ENCODE assay signal across 18 cellular contexts in the genomic region with DNA sequence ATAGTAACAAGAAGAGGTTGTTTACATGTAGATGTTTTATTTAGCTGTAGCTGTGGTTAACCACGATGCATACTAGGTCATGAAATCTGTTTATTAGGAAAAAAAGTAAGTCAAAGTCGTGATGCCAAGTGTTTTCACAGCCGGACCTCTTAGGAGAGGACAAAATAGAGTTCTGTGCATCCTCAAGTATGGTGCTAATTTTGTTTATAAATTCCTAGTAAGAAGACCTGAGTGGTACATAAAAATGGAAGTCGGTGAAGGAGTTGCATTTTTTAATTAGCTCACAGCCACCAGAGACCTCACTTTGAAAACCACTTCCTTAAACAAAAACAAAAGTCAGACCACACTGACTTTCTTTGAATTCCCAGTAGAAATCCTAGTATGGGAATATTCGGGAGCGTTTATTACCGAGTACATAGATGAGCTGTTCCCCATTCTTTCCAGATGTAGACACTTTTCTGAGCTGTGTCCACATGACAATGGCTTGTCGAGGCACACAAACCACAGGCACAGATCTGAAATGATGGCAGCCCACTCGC.
DNase-seq lines count a peak whose midpoint lies in the region; ATAC-seq and TF ChIP-seq lines count a peak whose summit lies in the region.
"Had no signal": no experiment of that assay in that cellular context is flagged by ENCODE, and none has a peak within 500 bp of the region (broad histone marks: within the 10 kb centered on the region; RNA-seq: fewer than 3 reads in every experiment).

No MANE protein-coding gene starts in this region.

- H3K4me1 Mint-ChIP-seq in IgD-negative memory B cell, result peaks cover 39 to 59% (median 47%) of the 10 kb centered on the region in 3 donors
- H3K4me1 Mint-ChIP-seq: activated CD4-positive, alpha-beta T cell treated with anti-CD3 and anti-CD28 coated beads for 36 hours; GM23338 had no signal

- no peak for TF ChIP-seq CTCF in DOHH2 (IDR thresholded peaks at IDR 0.05; ENCODE audit: low read depth, low read length, poor library complexity, severe bottlenecking)
- no peak for TF ChIP-seq CTCF in Panc1 (IDR thresholded peaks at IDR 0.05)

- H3K9me3 ChIP-seq in DOHH2 (ENCODE audit: control insufficient read depth, insufficient read depth, low read length) (no peaks in the 10 kb centered on the region), Panc1 (ENCODE audit: control insufficient read depth, insufficient read depth, low read depth, low read length) (no peaks in the 10 kb centered on the region; the same call in 1 of the 2 replicates), mesenchymal stem cell (ENCODE audit: control insufficient read depth, low read length) (no peaks in the 10 kb centered on the region)
- H3K9me3 ChIP-seq: breast epithelium, testis had no signal

- POLR2A ChIA-PET in Panc1 (lab: Charles Lee), result no interaction called here

- peak overlapping the region; percentile 21 for H3K4me2 ChIP-seq in DOHH2 (ENCODE audit: low read length)
- no peak overlapping the region for H3K4me2 ChIP-seq in mesenchymal stem cell (ENCODE audit: low read length, poor library complexity, severe bottlenecking)
- H3K4me2 ChIP-seq: GM23338, neural progenitor cell had no signal

- H3K4me1 ChIP-seq in DOHH2 (ENCODE audit: control insufficient read depth, low read length) (peaks cover 46% of the 10 kb centered on the region), Panc1 (ENCODE audit: control insufficient read depth, insufficient read depth, low read length) (peaks cover 12% of the 10 kb centered on the region), mesenchymal stem cell (ENCODE audit: control insufficient read depth, insufficient read depth, low read depth, low read length) (no peaks in the 10 kb centered on the region)
- H3K4me1 ChIP-seq: breast epithelium, neural progenitor cell had no signal

- H4K91ac ChIP-seq in mesenchymal stem cell (ENCODE audit: low read length), result no peak overlapping the region

- peak overlapping the region in 1 of 2 experiments; percentile 37 for H3K18ac ChIP-seq in mesenchymal stem cell (ENCODE audit: low read depth in 1 of 2, low read length in 2 of 2)

- H3K36me3 ChIP-seq in DOHH2 (ENCODE audit: control insufficient read depth, low read length) (peaks cover 3% of the 10 kb centered on the region; the same call in 1 of the 2 replicates), Panc1 (ENCODE audit: control insufficient read depth, insufficient read depth, low read length) (no peaks in the 10 kb centered on the region), mesenchymal stem cell (ENCODE audit: control insufficient read depth in 1 of 2, insufficient read depth in 2 of 2, low read depth in 1 of 2, low read length in 2 of 2) (no peaks in the 10 kb centered on the region)
- H3K36me3 ChIP-seq: breast epithelium, neural progenitor cell had no signal

- peaks cover 4% of the 10 kb centered on the region; the same call in 1 of the 2 replicates for H3F3A ChIP-seq in DOHH2 (ENCODE audit: control insufficient read depth, insufficient read depth)

- no peaks in the 10 kb centered on the region for H3K9me3 Mint-ChIP-seq in IgD-negative memory B cell
- H3K9me3 Mint-ChIP-seq: activated naive CD8-positive, alpha-beta T cell treated with anti-CD3 and anti-CD28 coated beads, Interleukin-2, amount 50 U/mL, for 24 hours; dendritic cell treated with granulocyte-macrophage colony-stimulating factor and Interleukin-4, amounts not matched to agents 40 ng/mL and 50 ng/mL, for 4 days; GM23338 had no signal

- H2BK120ac ChIP-seq in mesenchymal stem cell (ENCODE audit: low read depth, low read length), result no peak overlapping the region

- no peaks in the 10 kb centered on the region for H3K9me2 ChIP-seq in DOHH2 (replicated peaks; ENCODE audit: control insufficient read depth, low read length)

- H3K4me3 Mint-ChIP-seq in IgD-negative memory B cell, result peak overlapping the region in 2 of 4 donors; percentile 38 to 89
- H3K4me3 Mint-ChIP-seq: activated CD4-positive, alpha-beta T cell treated with anti-CD3 and anti-CD28 coated beads for 36 hours; activated naive CD8-positive, alpha-beta T cell treated with anti-CD3 and anti-CD28 coated beads, Interleukin-2, amount 50 U/mL, for 24 hours; dendritic cell treated with granulocyte-macrophage colony-stimulating factor and Interleukin-4, amounts not matched to agents 40 ng/mL and 50 ng/mL, for 4 days; GM23338; neural progenitor cell had no signal

- H3K4me3 ChIP-seq in DOHH2 (ENCODE audit: low read length) (no peak overlapping the region; the same call in 1 of the 2 replicates), Panc1 (ENCODE audit: low read depth in 2 of 2, low read length in 2 of 2) (no peak overlapping the region), mesenchymal stem cell (ENCODE audit: insufficient read depth in 1 of 2, low read depth in 1 of 2, low read length in 2 of 2) (no peak overlapping the region)
- H3K4me3 ChIP-seq: GM23338, neural progenitor cell, testis had no signal

- H3K14ac ChIP-seq in mesenchymal stem cell (ENCODE audit: low read length in 2 of 2), result no peak overlapping the region

- CTCF ChIA-PET in Panc1 (lab: Charles Lee), result no interaction called here

- H3K9ac ChIP-seq in mesenchymal stem cell (ENCODE audit: low read length), result no peak overlapping the region
- H3K9ac ChIP-seq: neural progenitor cell had no signal

- H2AK5ac ChIP-seq in mesenchymal stem cell (ENCODE audit: low read length, severe bottlenecking), result no peak overlapping the region

- peak overlapping the region in 2 of 3 donors; percentile 13 to 21 for H3K27ac Mint-ChIP-seq in IgD-negative memory B cell
- H3K27ac Mint-ChIP-seq: activated CD4-positive, alpha-beta T cell treated with anti-CD3 and anti-CD28 coated beads for 36 hours; activated naive CD8-positive, alpha-beta T cell treated with anti-CD3 and anti-CD28 coated beads, Interleukin-2, amount 50 U/mL, for 24 hours; dendritic cell treated with granulocyte-macrophage colony-stimulating factor and Interleukin-4, amounts not matched to agents 40 ng/mL and 50 ng/mL, for 4 days; GM23338; neural progenitor cell had no signal

- no peak overlapping the region for H3K23ac ChIP-seq in mesenchymal stem cell (ENCODE audit: low read length in 2 of 2)

- WGBS in mesenchymal stem cell, result 17% methylated on average over 8 of the region's 9 CpGs

- H2BK15ac ChIP-seq in mesenchymal stem cell (ENCODE audit: low read depth, poor library complexity, severe bottlenecking), result no peak overlapping the region

- H3K27ac ChIP-seq in DOHH2 (ENCODE audit: low read depth, low read length) (no peak overlapping the region), Panc1 (ENCODE audit: low read length) (peak overlapping the region; percentile 57; the same call in 1 of the 2 replicates), mesenchymal stem cell (ENCODE audit: low read length, poor library complexity, severe bottlenecking) (no peak overlapping the region)
- H3K27ac ChIP-seq: breast epithelium, neural progenitor cell, testis had no signal

- H3K79me2 ChIP-seq in DOHH2 (ENCODE audit: control insufficient read depth, low read length), result no peaks in the 10 kb centered on the region

- H3K27me3 ChIP-seq in DOHH2 (ENCODE audit: control insufficient read depth, low read length) (no peaks in the 10 kb centered on the region), Panc1 (ENCODE audit: control insufficient read depth, insufficient read depth, low read length) (no peaks in the 10 kb centered on the region), mesenchymal stem cell (ENCODE audit: control insufficient read depth in 1 of 2, insufficient read depth in 1 of 2, low read length in 2 of 2) (no peaks in the 10 kb centered on the region)
- H3K27me3 ChIP-seq: breast epithelium, neural progenitor cell, testis had no signal

- no peak overlapping the region for H4K8ac ChIP-seq in mesenchymal stem cell (ENCODE audit: low read length)

- ATAC-seq in Panc1 (no peak), HG03175 (IDR thresholded peaks at IDR 0.05; ENCODE audit: unreplicated experiment) (no peak), HG02884 (IDR thresholded peaks at IDR 0.05; ENCODE audit: unreplicated experiment) (no peak)
- ATAC-seq: activated CD4-positive, alpha-beta T cell treated with anti-CD3 and anti-CD28 coated beads for 36 hours; activated naive CD8-positive, alpha-beta T cell treated with anti-CD3 and anti-CD28 coated beads, Interleukin-2, amount 50 U/mL, for 24 hours; GM23338 had no signal

- H3K79me1 ChIP-seq in mesenchymal stem cell (replicated peaks; ENCODE audit: low read length, poor library complexity, severe bottlenecking), result no peaks in the 10 kb centered on the region

- no TSS peak for BruUV-seq in Panc1 (replicated peaks; lab: Mats Ljungman, UMichigan)

- no peak overlapping the region for H2BK12ac ChIP-seq in mesenchymal stem cell (ENCODE audit: low read length in 2 of 2)

- in situ Hi-C loops in Panc1 (cut with HindIII; ENCODE audit: low pct_unique_long_range_greater_than_20kb, low sequenced_read_pairs), result no loop called here

- DNase-seq in Panc1 (ENCODE audit: low read depth, low spot score) (no peak), mesenchymal stem cell (peak; percentile 93), middle frontal gyrus (ENCODE audit: extremely low spot score, low spot score) (no peak), kidney glomerular epithelial cell (lab: John Stamatoyannopoulos, UW) (no peak)
- DNase-seq: activated CD4-positive, alpha-beta T cell treated with anti-CD3 and anti-CD28 coated beads for 36 hours; activated naive CD8-positive, alpha-beta T cell treated with anti-CD3 and anti-CD28 coated beads, Interleukin-2, amount 50 U/mL, for 24 hours; DMS79 treated with DMSO at 0.1 percent for 48 hours; NCI-H187 treated with DMSO at 0.1 percent for 48 hours; NCI-H345; testis had no signal

- H2AFZ ChIP-seq in mesenchymal stem cell (ENCODE audit: low read depth, low read length), result no peak overlapping the region
- H2AFZ ChIP-seq: GM23338, neural progenitor cell had no signal

- H2BK5ac ChIP-seq in mesenchymal stem cell (ENCODE audit: low read depth, low read length, poor library complexity, severe bottlenecking), result no peak overlapping the region

- no peak overlapping the region for H3K4ac ChIP-seq in mesenchymal stem cell (ENCODE audit: low read depth in 1 of 2, low read length in 2 of 2)

- H3K36me3 Mint-ChIP-seq in IgD-negative memory B cell, result peaks cover 2% of the 10 kb centered on the region
- H3K36me3 Mint-ChIP-seq: neural progenitor cell had no signal

- H4K20me1 ChIP-seq in DOHH2 (ENCODE audit: control insufficient read depth, insufficient read depth, low read depth, low read length), result no peaks in the 10 kb centered on the region

- intact Hi-C loops in Panc1 (cut with micrococcal nuclease; ENCODE audit: unreplicated experiment), result loop anchor here (10.0 kb wide), 1 partner anchor 143 kb away; the partner anchor contains the start of gene UBE2E1

- H3K27me3 Mint-ChIP-seq in IgD-negative memory B cell, result peaks cover 2% of the 10 kb centered on the region
- H3K27me3 Mint-ChIP-seq: dendritic cell treated with granulocyte-macrophage colony-stimulating factor and Interleukin-4, amounts not matched to agents 40 ng/mL and 50 ng/mL, for 4 days had no signal
